Comparison of ENCODE assay signal across 8 cellular contexts in the genomic region with DNA sequence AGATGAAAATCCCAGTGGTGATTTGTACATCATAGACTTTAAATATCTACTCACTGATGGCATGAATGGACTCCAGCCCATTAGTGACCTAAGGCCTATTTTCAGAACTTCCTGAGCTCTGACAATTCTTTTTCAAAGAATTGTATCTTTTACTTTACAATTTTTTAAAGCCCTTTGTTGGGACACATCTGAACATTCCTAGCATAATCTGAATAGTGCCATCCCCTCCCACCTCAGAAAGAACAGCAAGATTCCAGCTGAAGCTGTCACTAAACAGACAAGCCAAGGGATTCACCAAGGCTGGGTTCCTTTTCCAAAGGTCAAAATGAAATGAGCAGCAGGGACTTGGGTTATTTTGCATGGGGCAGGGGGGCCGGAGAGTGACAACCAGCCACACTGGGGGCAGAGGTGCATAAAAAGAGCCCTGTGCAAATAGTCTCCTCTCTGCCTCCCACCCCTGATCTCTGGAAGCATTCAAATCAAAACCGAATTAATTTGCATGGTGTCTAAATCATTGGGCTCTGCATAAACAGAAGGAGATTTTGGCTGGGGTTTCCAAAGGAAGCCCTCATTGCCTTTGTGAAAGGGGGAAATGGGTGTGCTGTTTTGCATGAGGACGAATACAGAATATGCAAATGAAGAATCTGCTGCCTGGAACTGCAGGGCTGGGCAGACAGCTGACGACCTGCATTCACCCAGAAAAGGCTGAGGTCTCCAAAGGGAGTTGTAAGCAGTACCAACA. TPM values are rescaled to one million over a fixed set of nuclear protein-coding genes. Genes with fewer than 3 reads are reported as not detected.
DNase-seq lines count a peak whose midpoint lies in the region; ATAC-seq and TF ChIP-seq lines count a peak whose summit lies in the region.

No MANE protein-coding gene starts in this region.

- peak overlapping the region; percentile 29; the same call in 1 of the 2 replicates for H3K9ac ChIP-seq in ES-I3 (ENCODE audit: low read depth, low read length)

- ATAC-seq in GM19397 (IDR thresholded peaks at IDR 0.05; ENCODE audit: unreplicated experiment) (peak; percentile 97), HG03175 (IDR thresholded peaks at IDR 0.05; ENCODE audit: unreplicated experiment) (peak; percentile 96), esophagus mucosa (peak; percentile 36)

- peaks cover 7% of the 10 kb centered on the region for H3K4me1 Mint-ChIP-seq in T-helper 2 cell treated with Interferon-gamma antibody and Interleukin-4, amounts not matched to agents 5 μg/mL and 100 μg/mL, for 36 hours (ENCODE audit: low read depth)

- H3K27ac Mint-ChIP-seq in T-helper 2 cell treated with Interferon-gamma antibody and Interleukin-4, amounts not matched to agents 5 μg/mL and 100 μg/mL, for 36 hours, result no peak overlapping the region

- H3K4me1 ChIP-seq in ES-I3 (ENCODE audit: insufficient read depth, low read length), result peaks cover 43% of the 10 kb centered on the region

- H3K27ac ChIP-seq in RWPE1, result no peak overlapping the region

- H3K9me3 Mint-ChIP-seq in T-helper 2 cell treated with Interferon-gamma antibody and Interleukin-4, amounts not matched to agents 5 μg/mL and 100 μg/mL, for 36 hours, result no peaks in the 10 kb centered on the region

- POLR2A ChIA-PET in RWPE1 (lab: Yijun Ruan, JAX; ENCODE audit: low non-redundant PET), result no interaction called here

- H3K27me3 Mint-ChIP-seq in T-helper 2 cell treated with Interferon-gamma antibody and Interleukin-4, amounts not matched to agents 5 μg/mL and 100 μg/mL, for 36 hours (ENCODE audit: low read depth), result peaks cover 20% of the 10 kb centered on the region

- H3K9me3 ChIP-seq in ES-I3 (ENCODE audit: control insufficient read depth, insufficient read depth, low read length), result no peaks in the 10 kb centered on the region

- DNase-seq in T-helper 2 cell treated with Interferon-gamma antibody and Interleukin-4, amounts not matched to agents 5 μg/mL and 100 μg/mL, for 36 hours (ENCODE audit: low spot score), result no peak
- DNase-seq in COLO668 (lab: John Stamatoyannopoulos, UW; ENCODE audit: unreplicated experiment), result no peak
- no peak for DNase-seq in RWPE1 (ENCODE audit: low spot score)
- no peak for DNase-seq in NCI-H2171 (lab: John Stamatoyannopoulos, UW)

- H3K36me3 ChIP-seq in ES-I3 (ENCODE audit: insufficient read depth, low read length), result no peaks in the 10 kb centered on the region

- no peak overlapping the region for H3K4me3 Mint-ChIP-seq in T-helper 2 cell treated with Interferon-gamma antibody and Interleukin-4, amounts not matched to agents 5 μg/mL and 100 μg/mL, for 36 hours

- no peak for TF ChIP-seq CTCF in RWPE1 (conservative IDR thresholded peaks at IDR 0.05; ENCODE audit: low read depth)

- CTCF ChIA-PET in RWPE1 (lab: Yijun Ruan, JAX), result no interaction called here

- H3K36me3 Mint-ChIP-seq in T-helper 2 cell treated with Interferon-gamma antibody and Interleukin-4, amounts not matched to agents 5 μg/mL and 100 μg/mL, for 36 hours (ENCODE audit: low read depth), result no peaks in the 10 kb centered on the region

RNA-seq across cellular contexts. Expression of a gene that starts 17.2 kb away (rescaled TPM):
- total RNA-seq in esophagus mucosa, result 16.9 TPM

Comparison
In these comparisons a context has a peak if more than half of its experiments do, and no peak if none do; other contexts are left out.
1. ATAC-seq: peak in every context shown above with its lines; median percentile 97 in GM19397; 96 in HG03175; 36 in esophagus mucosa.